In the genomic region with DNA sequence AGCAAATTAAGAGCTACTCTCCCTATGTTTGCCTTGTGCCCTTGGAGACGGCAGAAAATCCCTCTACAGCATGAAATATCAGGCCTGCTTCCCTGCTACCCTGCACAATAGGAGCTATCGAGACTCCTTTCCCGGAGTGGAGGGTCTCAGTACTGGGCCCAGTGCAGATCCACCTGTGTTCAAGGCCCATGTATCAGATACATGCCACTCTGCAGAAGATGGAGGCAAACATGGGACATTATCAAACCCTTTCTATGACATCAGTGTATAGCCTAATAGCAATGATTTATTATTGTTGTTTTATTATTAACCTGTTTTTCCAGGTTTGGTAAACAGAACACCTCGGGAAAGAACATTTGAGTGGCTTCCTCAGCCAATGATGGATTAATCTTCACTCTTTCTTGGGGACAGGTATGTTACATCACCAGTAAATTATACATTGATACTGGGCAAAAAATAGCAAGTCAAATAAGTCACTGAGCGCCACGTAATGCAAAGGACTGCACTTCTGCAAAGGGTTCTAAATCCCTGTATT, we compare ENCODE assay signal across 19 cellular contexts. TPM values are rescaled to one million over a fixed set of nuclear protein-coding genes. Genes with fewer than 3 reads are reported as not detected.
DNase-seq lines count a peak whose midpoint lies in the region; ATAC-seq and TF ChIP-seq lines count a peak whose summit lies in the region.
"Had no signal": no experiment of that assay in that cellular context is flagged by ENCODE, and none has a peak within 500 bp of the region (broad histone marks: within the 10 kb centered on the region; RNA-seq: fewer than 3 reads in every experiment).

No MANE protein-coding gene starts in this region.

- 65 to 71% methylated on average over 6 of the region's 6 CpGs for WGBS in body of pancreas, 2 donors
- WGBS in mesodermal cell (ENCODE audit: insufficient coverage in 2 of 2), 2 experiments = 95 to 100% methylated on average over 3 to 5 of the region's 6 CpGs

- no peaks in the 10 kb centered on the region for H3K27me3 Mint-ChIP-seq in activated naive CD4-positive, alpha-beta T cell treated with anti-CD3 and anti-CD28 coated beads, Interleukin-2, amount 50 U/mL, for 24 hours
- H3K27me3 Mint-ChIP-seq: activated CD4-positive, alpha-beta memory T cell treated with anti-CD3 and anti-CD28 coated beads, Interleukin-2, amount 10 ng/mL, durations not matched to agents 7 days and 5 days; stimulated activated naive B cell treated with anti-CD40 and anti-IgM and Interleukin-4, amounts not matched to agents 10 μg/mL and 1 μg/mL and 100 μg/mL, for 72 hours had no signal

- intact Hi-C loops in body of pancreas (cut with DNase I) = no loop called here

- peak overlapping the region; percentile 88 for H3K27ac Mint-ChIP-seq in activated naive CD4-positive, alpha-beta T cell treated with anti-CD3 and anti-CD28 coated beads, Interleukin-2, amount 50 U/mL, for 24 hours
- H3K27ac Mint-ChIP-seq: activated CD4-positive, alpha-beta memory T cell treated with anti-CD3 and anti-CD28 coated beads, Interleukin-2, amount 10 ng/mL, durations not matched to agents 7 days and 5 days; activated T-cell treated with anti-CD3 and anti-CD28 coated beads, Interleukin-2, amount 50 U/mL, for 72 hours; CD14-positive monocyte; stimulated activated naive B cell treated with anti-CD40 and anti-IgM and Interleukin-4, amounts not matched to agents 10 μg/mL and 1 μg/mL and 100 μg/mL, for 72 hours had no signal

- H3K36me3 Mint-ChIP-seq in activated naive CD4-positive, alpha-beta T cell treated with anti-CD3 and anti-CD28 coated beads, Interleukin-2, amount 50 U/mL, for 24 hours = peaks cover 13% of the 10 kb centered on the region

- peak overlapping the region; percentile 42 for H3K4me3 Mint-ChIP-seq in activated naive CD4-positive, alpha-beta T cell treated with anti-CD3 and anti-CD28 coated beads, Interleukin-2, amount 50 U/mL, for 24 hours
- H3K4me3 Mint-ChIP-seq: activated CD4-positive, alpha-beta memory T cell treated with anti-CD3 and anti-CD28 coated beads, Interleukin-2, amount 10 ng/mL, durations not matched to agents 7 days and 5 days; activated T-cell treated with anti-CD3 and anti-CD28 coated beads, Interleukin-2, amount 50 U/mL, for 72 hours; CD14-positive monocyte; stimulated activated naive B cell treated with anti-CD40 and anti-IgM and Interleukin-4, amounts not matched to agents 10 μg/mL and 1 μg/mL and 100 μg/mL, for 72 hours had no signal

- H3K9me3 Mint-ChIP-seq in activated naive CD4-positive, alpha-beta T cell treated with anti-CD3 and anti-CD28 coated beads, Interleukin-2, amount 50 U/mL, for 24 hours = no peaks in the 10 kb centered on the region
- H3K9me3 Mint-ChIP-seq: activated CD4-positive, alpha-beta memory T cell treated with anti-CD3 and anti-CD28 coated beads, Interleukin-2, amount 10 ng/mL, durations not matched to agents 7 days and 5 days; activated T-cell treated with anti-CD3 and anti-CD28 coated beads, Interleukin-2, amount 50 U/mL, for 72 hours; CD14-positive monocyte; stimulated activated naive B cell treated with anti-CD40 and anti-IgM and Interleukin-4, amounts not matched to agents 10 μg/mL and 1 μg/mL and 100 μg/mL, for 72 hours had no signal

- peak overlapping the region; percentile 45 to 60 (median 50) for H3K27ac ChIP-seq in body of pancreas
- H3K27ac ChIP-seq in mesodermal cell (ENCODE audit: low read depth, low read length, severe bottlenecking) = peak overlapping the region; percentile 82
- peak overlapping the region; percentile 63 for H3K27ac ChIP-seq in temporal lobe (ENCODE audit: low read depth, low read length)
- H3K27ac ChIP-seq: HL-60 had no signal

- TF ChIP-seq CTCF in body of pancreas (IDR thresholded peaks at IDR 0.05) = no peak

- no peak for DNase-seq in activated naive CD4-positive, alpha-beta T cell treated with Interleukin-2 at 50 U/mL for 16 hours
- DNase-seq in body of pancreas (no peak), NCI-H1105 (lab: John Stamatoyannopoulos, UW) (no peak), NOMO-1 (lab: John Stamatoyannopoulos, UW; ENCODE audit: unreplicated experiment in 2 of 2) (no peak)
- DNase-seq: ACHN; activated CD4-positive, alpha-beta memory T cell treated with anti-CD3 and anti-CD28 coated beads, Interleukin-2, amount 10 ng/mL, durations not matched to agents 7 days and 5 days; activated T-cell treated with anti-CD3 and anti-CD28 coated beads, Interleukin-2, amount 50 U/mL, for 72 hours; DND-41; KG1; NCI-H2171 treated with DMSO at 0.1 percent for 48 hours; stimulated activated naive B cell treated with anti-CD40 and anti-IgM and Interleukin-4, amounts not matched to agents 10 μg/mL and 1 μg/mL and 100 μg/mL, for 72 hours had no signal

- H3K4me1 ChIP-seq in body of pancreas (peaks cover 68% of the 10 kb centered on the region), mesodermal cell (ENCODE audit: control insufficient read depth, insufficient read depth, low read length, poor library complexity, severe bottlenecking) (peaks cover 21% of the 10 kb centered on the region)

- ATAC-seq in body of pancreas = peak; percentile 54
- no peak for ATAC-seq in HG03439 (IDR thresholded peaks at IDR 0.05; ENCODE audit: unreplicated experiment)
- ATAC-seq: activated T-cell treated with anti-CD3 and anti-CD28 coated beads, Interleukin-2, amount 50 U/mL, for 72 hours; stimulated activated naive B cell treated with anti-CD40 and anti-IgM and Interleukin-4, amounts not matched to agents 10 μg/mL and 1 μg/mL and 100 μg/mL, for 72 hours had no signal

- peaks cover 37% of the 10 kb centered on the region for H3K4me1 Mint-ChIP-seq in activated naive CD4-positive, alpha-beta T cell treated with anti-CD3 and anti-CD28 coated beads, Interleukin-2, amount 50 U/mL, for 24 hours
- H3K4me1 Mint-ChIP-seq: activated CD4-positive, alpha-beta memory T cell treated with anti-CD3 and anti-CD28 coated beads, Interleukin-2, amount 10 ng/mL, durations not matched to agents 7 days and 5 days; stimulated activated naive B cell treated with anti-CD40 and anti-IgM and Interleukin-4, amounts not matched to agents 10 μg/mL and 1 μg/mL and 100 μg/mL, for 72 hours had no signal

- no peaks in the 10 kb centered on the region for H3K27me3 ChIP-seq in body of pancreas

- H3K36me3 ChIP-seq in body of pancreas (replicated peaks in 1 of 2; ENCODE audit: insufficient read depth in 1 of 2, low read depth in 2 of 2) = peaks cover 0 to 2% of the 10 kb centered on the region in 2 donors
- peaks cover 98% of the 10 kb centered on the region for H3K36me3 ChIP-seq in mesodermal cell (ENCODE audit: control insufficient read depth, insufficient read depth, low read length)

- no peak for TF ChIP-seq POLR2A in body of pancreas (IDR thresholded peaks at IDR 0.05)

- H3K4me3 ChIP-seq in body of pancreas (no peak overlapping the region), mesodermal cell (ENCODE audit: extremely low read depth, insufficient read depth, low read length, poor library complexity, severe bottlenecking) (no peak overlapping the region)
- H3K4me3 ChIP-seq: HAP-1, prostate gland had no signal

- no peaks in the 10 kb centered on the region for H3K9me3 ChIP-seq in body of pancreas
- no peaks in the 10 kb centered on the region for H3K9me3 ChIP-seq in mesodermal cell (ENCODE audit: control insufficient read depth, low read length)
- H3K9me3 ChIP-seq: HAP-1, prostate gland had no signal

RNA-seq across cellular contexts. Expression of a gene that starts 52.9 kb away (rescaled TPM):
- 10 to 100 TPM; 45.7 to 46.1 TPM for total RNA-seq in body of pancreas
- 122 TPM for polyA plus RNA-seq in mesodermal cell (2013, experiment 1 of 2)
- polyA plus RNA-seq in mesodermal cell (2013, experiment 2 of 2) = 98.4 TPM
- total RNA-seq in temporal lobe = 15.0 TPM
